Comparison of ENCODE assay signal across 11 cellular contexts in genomic region chr3:169940486-169941181, GRCh38. TPM values are rescaled to one million over a fixed set of nuclear protein-coding genes. Genes with fewer than 3 reads are reported as not detected.
DNase-seq lines count a peak whose midpoint lies in the region; ATAC-seq and TF ChIP-seq lines count a peak whose summit lies in the region.
"Had no signal": no experiment of that assay in that cellular context is flagged by ENCODE, and none has a peak within 500 bp of the region (broad histone marks: within the 10 kb centered on the region; RNA-seq: fewer than 3 reads in every experiment).

No MANE protein-coding gene starts in this region.

- H3K27ac Mint-ChIP-seq in naive B cell = peak overlapping the region; percentile 80 to 96 (median 92)

- H3K27me3 Mint-ChIP-seq in naive B cell = no peaks in the 10 kb centered on the region

- H3K4me3 Mint-ChIP-seq in naive B cell = peak overlapping the region; percentile 44 to 89 (median 82)

- peaks cover 0 to 4% (median 0%) of the 10 kb centered on the region in 7 donors for H3K9me3 Mint-ChIP-seq in naive B cell

- H3K4me1 Mint-ChIP-seq in naive B cell = peaks cover 64 to 82% (median 66%) of the 10 kb centered on the region in 3 donors

- peak; percentile 11 for DNase-seq in DMS79 treated with DMSO at 0.1 percent for 48 hours (lab: John Stamatoyannopoulos, UW)
- no peak for DNase-seq in DMS79 (lab: John Stamatoyannopoulos, UW)
- DNase-seq in KBM-7 = peak; percentile 58
- DNase-seq in naive B cell = peak; percentile 87
- DNase-seq in NCI-H1436 treated with DMSO at 0.1 percent for 48 hours (lab: John Stamatoyannopoulos, UW) = no peak
- DNase-seq in NCI-H187 treated with DMSO at 0.1 percent for 48 hours (lab: John Stamatoyannopoulos, UW) = no peak
- DNase-seq: activated CD8-positive, alpha-beta memory T cell treated with anti-CD3 and anti-CD28 coated beads, Interleukin-2, amount 50 U/mL, for 48 hours; GOT3; PC-9 had no signal

- in situ Hi-C loops in KBM-7 (cut with MboI; ENCODE audit: low pct_unique_long_range_greater_than_20kb, low sequenced_read_pairs) = no loop called here

- peaks cover 0 to 13% of the 10 kb centered on the region in 2 donors for H3K36me3 Mint-ChIP-seq in naive B cell

- peak; percentile 80 for ATAC-seq in HG02642 (IDR thresholded peaks at IDR 0.05; ENCODE audit: poor library complexity, unreplicated experiment)
- peak; percentile 72 to 73 for ATAC-seq in naive B cell (ENCODE audit: low read depth in 2 of 2)
- no peak for ATAC-seq in SK-N-SH treated with all-trans-retinoic acid at 6 μM for 48 hours

TF ChIP-seq in SK-N-SH treated with all-trans-retinoic acid at 6 μM for 48 hours, 23 proteins besides CTCF, POLR2A, EP300 and RAD21:
- TF ChIP-seq ZFP30 (CRISPR knock-in tag; IDR thresholded peaks at IDR 0.05) = no peak
- TF ChIP-seq ISL1 (CRISPR knock-in tag; IDR thresholded peaks at IDR 0.05) = no peak
- no peak for TF ChIP-seq TOX (CRISPR knock-in tag; IDR thresholded peaks at IDR 0.05; ENCODE audit: borderline replicate concordance)

RNA-seq across cellular contexts. Expression of gene SEC62, which starts 26.0 kb away (rescaled TPM):
- 100 to 1,000 TPM; 290 to 440 (median 404) TPM for polyA plus RNA-seq in naive B cell (ENCODE audit: low read depth in 6 of 6)

RNA-seq across cellular contexts. Expression of gene SAMD7, which starts 29.3 kb away (rescaled TPM):
- polyA plus RNA-seq in naive B cell (ENCODE audit: low read depth in 6 of 6) = under 1 TPM in 2 of 6 donors, not detected in 4; 0.11 to 0.17 TPM

Comparison
In these comparisons a context has a peak if more than half of its experiments do, and no peak if none do; other contexts are left out.
1. DNase-seq: peak in DMS79 treated with DMSO at 0.1 percent for 48 hours (single experiment), KBM-7 (single experiment) and naive B cell (single experiment); none in DMS79 (single experiment), NCI-H1436 treated with DMSO at 0.1 percent for 48 hours (single experiment) and NCI-H187 treated with DMSO at 0.1 percent for 48 hours (single experiment).